ENCODE assay signal across 1 cellular context in genomic region chr1:230299148-230300006, GRCh38.
A peak's percentile ranks its signal among the peaks of the same experiment; 100 is the strongest.
TF ChIP-seq lines count a peak whose summit lies in the region.

No MANE protein-coding gene starts in this region.

TF ChIP-seq in HepG2, 621 proteins besides CTCF, POLR2A, EP300 and RAD21 (continued from another document and continues in another):
- TF ChIP-seq SMAD9 (CRISPR knock-in tag; IDR thresholded peaks at IDR 0.05), result no peak
- peak; percentile 36; the same call in 1 of the 2 replicates for TF ChIP-seq NCOR1 (IDR thresholded peaks at IDR 0.05; ENCODE audit: borderline replicate concordance, low read length)
- peak; percentile 62 for TF ChIP-seq RXRB (CRISPR knock-in tag; IDR thresholded peaks at IDR 0.05; ENCODE audit: borderline replicate concordance)
- peak; percentile 13; the same call in 1 of the 2 replicates for TF ChIP-seq MAX (IDR thresholded peaks at IDR 0.05)
- peak; percentile 41; the same call in 1 of the 2 replicates for TF ChIP-seq ZGPAT (CRISPR knock-in tag; IDR thresholded peaks at IDR 0.05)
- TF ChIP-seq SALL1 (CRISPR knock-in tag; IDR thresholded peaks at IDR 0.05), result peak; percentile 83
- TF ChIP-seq LCORL (IDR thresholded peaks at IDR 0.05), result no peak
- TF ChIP-seq LCORL (CRISPR knock-in tag; IDR thresholded peaks at IDR 0.05), result 0 out of 2 replicates have a peak, but pooled peaks have one; percentile 24
- 0 out of 2 replicates have a peak, but pooled peaks have one; percentile 22 for TF ChIP-seq ZNF331 (CRISPR knock-in tag; IDR thresholded peaks at IDR 0.05)
- no peak for TF ChIP-seq ZBTB40 (IDR thresholded peaks at IDR 0.05)
- no peak for TF ChIP-seq ZBTB40 (CRISPR knock-in tag; IDR thresholded peaks at IDR 0.05)
- 0 out of 2 replicates have a peak, but pooled peaks have one; percentile 24 for TF ChIP-seq ZNF33B (CRISPR knock-in tag; IDR thresholded peaks at IDR 0.05)
- TF ChIP-seq MED8 (CRISPR knock-in tag; IDR thresholded peaks at IDR 0.05; ENCODE audit: insufficient replicate concordance), result no peak
- peak; percentile 37; the same call in 1 of the 2 replicates for TF ChIP-seq ELF1 (CRISPR knock-in tag; IDR thresholded peaks at IDR 0.05)
- peak; percentile 27; the same call in 1 of the 2 replicates for TF ChIP-seq FOXA3 (CRISPR knock-in tag; IDR thresholded peaks at IDR 0.05)
- TF ChIP-seq ETV5 (CRISPR knock-in tag; IDR thresholded peaks at IDR 0.05; ENCODE audit: borderline replicate concordance), result peak; percentile 36; the same call in 1 of the 2 replicates
- TF ChIP-seq CREM (IDR thresholded peaks at IDR 0.05), result peak; percentile 26; the same call in 1 of the 2 replicates
- no peak for TF ChIP-seq CREM (CRISPR knock-in tag; IDR thresholded peaks at IDR 0.05)
- 0 out of 2 replicates have a peak, but pooled peaks have one; percentile 17 for TF ChIP-seq ZNF264 (CRISPR knock-in tag; IDR thresholded peaks at IDR 0.05)
- peak; percentile 32; the same call in 1 of the 2 replicates for TF ChIP-seq RARA (CRISPR knock-in tag; IDR thresholded peaks at IDR 0.05)
- TF ChIP-seq PITX1 (CRISPR knock-in tag; IDR thresholded peaks at IDR 0.05), result no peak
- TF ChIP-seq DNMT1 (CRISPR knock-in tag; IDR thresholded peaks at IDR 0.05), result no peak
- TF ChIP-seq FOXO4 (CRISPR knock-in tag; conservative IDR thresholded peaks at IDR 0.05), result no peak
- TF ChIP-seq PAWR (CRISPR knock-in tag; IDR thresholded peaks at IDR 0.05; ENCODE audit: borderline replicate concordance), result no peak
- 0 out of 2 replicates have a peak, but pooled peaks have one; percentile 24 for TF ChIP-seq ZNF724P (CRISPR knock-in tag; IDR thresholded peaks at IDR 0.05; ENCODE audit: borderline replicate concordance)
- TF ChIP-seq NFRKB (IDR thresholded peaks at IDR 0.05), result no peak
- TF ChIP-seq KLF12 (CRISPR knock-in tag; IDR thresholded peaks at IDR 0.05; ENCODE audit: borderline replicate concordance), result 0 out of 2 replicates have a peak, but pooled peaks have one; percentile 28
- TF ChIP-seq POGK (CRISPR knock-in tag; conservative IDR thresholded peaks at IDR 0.05), result 0 out of 2 replicates have a peak, but pooled peaks have one; percentile 28
- TF ChIP-seq PPARG (CRISPR knock-in tag; conservative IDR thresholded peaks at IDR 0.05), result no peak
- peak; percentile 96 for TF ChIP-seq SOX5 (CRISPR knock-in tag; IDR thresholded peaks at IDR 0.05; ENCODE audit: borderline replicate concordance)
- peak; percentile 37; the same call in 1 of the 2 replicates for TF ChIP-seq IRF2 (CRISPR knock-in tag; IDR thresholded peaks at IDR 0.05)
- peak; percentile 71 for TF ChIP-seq CREB1 (IDR thresholded peaks at IDR 0.05)
- no peak for TF ChIP-seq CREB1 (CRISPR knock-in tag; IDR thresholded peaks at IDR 0.05)
- TF ChIP-seq HMG20A (CRISPR knock-in tag; IDR thresholded peaks at IDR 0.05; ENCODE audit: borderline replicate concordance), result 0 out of 2 replicates have a peak, but pooled peaks have one; percentile 11
- TF ChIP-seq FOXP1 (IDR thresholded peaks at IDR 0.05), result no peak
- TF ChIP-seq FOXP1 (CRISPR knock-in tag; IDR thresholded peaks at IDR 0.05), result peak; percentile 17; the same call in 1 of the 2 replicates
- TF ChIP-seq ZNF768 (CRISPR knock-in tag; IDR thresholded peaks at IDR 0.05), result no peak
- TF ChIP-seq ZNF292 (CRISPR knock-in tag; IDR thresholded peaks at IDR 0.05; ENCODE audit: borderline replicate concordance, low read depth), result peak; percentile 59; the same call in 1 of the 2 replicates
- TF ChIP-seq ZBTB20 (CRISPR knock-in tag; IDR thresholded peaks at IDR 0.05; ENCODE audit: borderline replicate concordance, low read depth), result 0 out of 2 replicates have a peak, but pooled peaks have one; percentile 44
- peak; percentile 69 for TF ChIP-seq ARID5B (CRISPR knock-in tag; IDR thresholded peaks at IDR 0.05)
- TF ChIP-seq EZH2 (conservative IDR thresholded peaks at IDR 0.05; ENCODE audit: low read depth, low read length), result no peak
- TF ChIP-seq ZNF350 (CRISPR knock-in tag; IDR thresholded peaks at IDR 0.05; ENCODE audit: borderline replicate concordance, low read depth), result 0 out of 2 replicates have a peak, but pooled peaks have one; percentile 22
- peak; percentile 52 for TF ChIP-seq HNF4G (IDR thresholded peaks at IDR 0.05; ENCODE audit: borderline replicate concordance, low read depth, low read length)
- 0 out of 2 replicates have a peak, but pooled peaks have one; percentile 54 for TF ChIP-seq HNF4G (CRISPR knock-in tag; IDR thresholded peaks at IDR 0.05; ENCODE audit: borderline replicate concordance, low read depth)
- peak; percentile 32 for TF ChIP-seq TEAD3 (CRISPR knock-in tag; optimal IDR thresholded peaks at IDR 0.05; ENCODE audit: borderline replicate concordance)
- TF ChIP-seq PCBP2 (optimal IDR thresholded peaks at IDR 0.05; ENCODE audit: low read depth, low read length, poor library complexity, severe bottlenecking), result no peak
- no peak for TF ChIP-seq NFKB2 (CRISPR knock-in tag; IDR thresholded peaks at IDR 0.05; ENCODE audit: borderline replicate concordance)
- TF ChIP-seq XRCC5 (optimal IDR thresholded peaks at IDR 0.05; ENCODE audit: low read length), result peak; percentile 16
- 0 out of 2 replicates have a peak, but pooled peaks have one; percentile 22 for TF ChIP-seq YEATS4 (CRISPR knock-in tag; IDR thresholded peaks at IDR 0.05; ENCODE audit: borderline replicate concordance)
- TF ChIP-seq HNF4A (CRISPR knock-in tag; IDR thresholded peaks at IDR 0.05), result peak; percentile 74
- peak; percentile 80 for TF ChIP-seq SOX13 (IDR thresholded peaks at IDR 0.05)
- TF ChIP-seq SOX13 (CRISPR knock-in tag; conservative IDR thresholded peaks at IDR 0.05 in 1 of 2, IDR thresholded peaks at IDR 0.05 in 1 of 2), result peak in 1 of 2 experiments; percentile 94; a peak in 2 of 4 replicates
- TF ChIP-seq GATAD2A (CRISPR knock-in tag; IDR thresholded peaks at IDR 0.05), result peak; percentile 49
